In genomic region chr17:60421273-60422161, GRCh38 we compare ENCODE assay signal across 8 cellular contexts. TPM values are rescaled to one million over a fixed set of nuclear protein-coding genes. Genes with fewer than 3 reads are reported as not detected.
A peak's percentile ranks its signal among the peaks of the same experiment; 100 is the strongest.
DNase-seq lines count a peak whose midpoint lies in the region; ATAC-seq and TF ChIP-seq lines count a peak whose summit lies in the region.

No MANE protein-coding gene starts in this region.

- H3K36me3 ChIP-seq in kidney epithelial cell (ENCODE audit: control insufficient read depth, insufficient read depth, low read length), result no peaks in the 10 kb centered on the region

- H3K27me3 ChIP-seq in kidney epithelial cell (ENCODE audit: control insufficient read depth, insufficient read depth, low read length), result no peaks in the 10 kb centered on the region

- peak; percentile 88 for ATAC-seq in GM21786 (IDR thresholded peaks at IDR 0.05; ENCODE audit: unreplicated experiment)

- DNase-seq in ELR (ENCODE audit: low read depth) (peak; percentile 78), LoVo (ENCODE audit: low spot score) (peak; percentile 14), cerebellar cortex (ENCODE audit: low spot score) (peak; percentile 37), kidney epithelial cell (ENCODE audit: low read depth) (no peak), NCI-H128 (lab: John Stamatoyannopoulos, UW; ENCODE audit: unreplicated experiment) (no peak)
- DNase-seq in activated CD4-positive, CD25-positive, alpha-beta regulatory T cell treated with anti-CD3 and anti-CD28 coated beads, Interleukin-2, amount 50 U/mL, for 72 hours, result peak; percentile 75
- peak; percentile 86 for DNase-seq in stimulated activated CD4-positive, alpha-beta T cell treated with anti-CD3 and anti-CD28 coated beads, Interleukin-15, amount 100 ng/mL, for 24 hours

- TF ChIP-seq CTCF in kidney epithelial cell (IDR thresholded peaks at IDR 0.05; ENCODE audit: insufficient read depth, low read length, poor library complexity, severe bottlenecking), result peak; percentile 96

- H3K4me3 ChIP-seq in kidney epithelial cell (ENCODE audit: low read depth, low read length), result peak overlapping the region; percentile 32

RNA-seq across cellular contexts. Expression of gene CHCT1, which starts 0.8 kb away (rescaled TPM):
- 1.4 TPM in 1 of 2 replicates, not detected in the other for total RNA-seq in kidney epithelial cell

RNA-seq across cellular contexts. Expression of gene USP32, which starts 29.6 kb away (rescaled TPM):
- total RNA-seq in kidney epithelial cell, result 31.4 and 37.2 TPM in 2 replicates

Comparison
In these comparisons a context has a peak if more than half of its experiments do, and no peak if none do; other contexts are left out.
1. DNase-seq: peak in ELR (single experiment), LoVo (single experiment), activated CD4-positive, CD25-positive, alpha-beta regulatory T cell treated with anti-CD3 and anti-CD28 coated beads, Interleukin-2, amount 50 U/mL, for 72 hours (single experiment), cerebellar cortex (single experiment) and stimulated activated CD4-positive, alpha-beta T cell treated with anti-CD3 and anti-CD28 coated beads, Interleukin-15, amount 100 ng/mL, for 24 hours (single experiment); none in kidney epithelial cell (single experiment) and NCI-H128 (single experiment).